1 cellular context compared by ENCODE assay signal in genomic region chr3:185585862-185586643, GRCh38.
A peak's percentile ranks its signal among the peaks of the same experiment; 100 is the strongest.
TF ChIP-seq lines count a peak whose summit lies in the region.

Gene SENP2, plus strand, starts transcription at chr3:185586295. Its CDS starts 119 bp downstream, at chr3:185586414.

TF ChIP-seq in HepG2, 621 proteins besides CTCF, POLR2A, EP300 and RAD21 (continued from another document and continues in another):
- TF ChIP-seq CBX5 (CRISPR knock-in tag; IDR thresholded peaks at IDR 0.05; ENCODE audit: borderline replicate concordance) (no peak), RERE (CRISPR knock-in tag; IDR thresholded peaks at IDR 0.05; ENCODE audit: low read depth) (no peak), ZSCAN29 (CRISPR knock-in tag; conservative IDR thresholded peaks at IDR 0.05) (peak; percentile 66; the same call in 1 of the 2 replicates), ZNF670 (CRISPR knock-in tag; IDR thresholded peaks at IDR 0.05; ENCODE audit: borderline replicate concordance) (0 out of 2 replicates have a peak, but pooled peaks have one; percentile 10), ZNF713 (CRISPR knock-in tag; IDR thresholded peaks at IDR 0.05) (no peak), NBN (conservative IDR thresholded peaks at IDR 0.05) (no peak), SAP130 (CRISPR knock-in tag; IDR thresholded peaks at IDR 0.05; ENCODE audit: low read depth) (peak; percentile 99), CREM (IDR thresholded peaks at IDR 0.05) (peak; percentile 98), CREM (CRISPR knock-in tag; IDR thresholded peaks at IDR 0.05) (peak; percentile 41; the same call in 1 of the 2 replicates), XBP1 (CRISPR knock-in tag; IDR thresholded peaks at IDR 0.05) (peak; percentile 34; the same call in 1 of the 2 replicates), ZNF766 (CRISPR knock-in tag; IDR thresholded peaks at IDR 0.05; ENCODE audit: borderline replicate concordance) (0 out of 2 replicates have a peak, but pooled peaks have one; percentile 46), SAFB2 (CRISPR knock-in tag; IDR thresholded peaks at IDR 0.05; ENCODE audit: borderline replicate concordance, low read depth) (0 out of 2 replicates have a peak, but pooled peaks have one; percentile 14), GTF3A (CRISPR knock-in tag; conservative IDR thresholded peaks at IDR 0.05) (0 out of 2 replicates have a peak, but pooled peaks have one; percentile 51), GTF2F1 (IDR thresholded peaks at IDR 0.05; ENCODE audit: low read length) (0 out of 2 replicates have a peak, but pooled peaks have one; percentile 41), ZMYM4 (CRISPR knock-in tag; IDR thresholded peaks at IDR 0.05) (peak; percentile 85), ZNF737 (CRISPR knock-in tag; IDR thresholded peaks at IDR 0.05; ENCODE audit: borderline replicate concordance) (no peak), ZNF33B (CRISPR knock-in tag; IDR thresholded peaks at IDR 0.05) (no peak), MED1 (CRISPR knock-in tag; IDR thresholded peaks at IDR 0.05) (peak; percentile 63), FOSL1 (CRISPR knock-in tag; IDR thresholded peaks at IDR 0.05; ENCODE audit: borderline replicate concordance) (no peak), RFX3 (CRISPR knock-in tag; IDR thresholded peaks at IDR 0.05) (peak; percentile 33; the same call in 1 of the 2 replicates), PATZ1 (CRISPR knock-in tag; IDR thresholded peaks at IDR 0.05) (peak; percentile 84), MEIS2 (CRISPR knock-in tag; IDR thresholded peaks at IDR 0.05) (peak; percentile 71), SRF (IDR thresholded peaks at IDR 0.05; ENCODE audit: low read depth, low read length) (no peak), ZNF557 (CRISPR knock-in tag; IDR thresholded peaks at IDR 0.05) (no peak), PRDM15 (CRISPR knock-in tag; IDR thresholded peaks at IDR 0.05) (peak; percentile 62; the same call in 1 of the 2 replicates), ZNF556 (CRISPR knock-in tag; IDR thresholded peaks at IDR 0.05; ENCODE audit: borderline replicate concordance) (peak; percentile 16), RBM22 (optimal IDR thresholded peaks at IDR 0.05; ENCODE audit: low read length) (no peak), ZBTB14 (CRISPR knock-in tag; IDR thresholded peaks at IDR 0.05) (0 out of 2 replicates have a peak, but pooled peaks have one; percentile 36), RBFOX2 (IDR thresholded peaks at IDR 0.05; ENCODE audit: low read depth, low read length) (peak; percentile 88), ELF3 (CRISPR knock-in tag; IDR thresholded peaks at IDR 0.05) (no peak; the same call in 1 of the 2 replicates), ZBTB37 (CRISPR knock-in tag; IDR thresholded peaks at IDR 0.05) (no peak), KLF12 (CRISPR knock-in tag; IDR thresholded peaks at IDR 0.05; ENCODE audit: borderline replicate concordance) (0 out of 2 replicates have a peak, but pooled peaks have one; percentile 77), DPF2 (CRISPR knock-in tag; IDR thresholded peaks at IDR 0.05; ENCODE audit: borderline replicate concordance, low read depth) (no peak), POLR2G (IDR thresholded peaks at IDR 0.05; ENCODE audit: low read depth, low read length) (peak; percentile 85), POLR2AphosphoS5 (IDR thresholded peaks at IDR 0.05; ENCODE audit: low read depth, low read length) (peak; percentile 67), KLF6 (CRISPR knock-in tag; IDR thresholded peaks at IDR 0.05) (peak; percentile 50), ZNF567 (CRISPR knock-in tag; IDR thresholded peaks at IDR 0.05; ENCODE audit: borderline replicate concordance) (0 out of 2 replicates have a peak, but pooled peaks have one; percentile 43), ZNF44 (CRISPR knock-in tag; IDR thresholded peaks at IDR 0.05) (peak; percentile 42; the same call in 1 of the 2 replicates), ZNF574 (CRISPR knock-in tag; IDR thresholded peaks at IDR 0.05) (peak; percentile 54; the same call in 1 of the 2 replicates), ETV6 (CRISPR knock-in tag; conservative IDR thresholded peaks at IDR 0.05) (no peak; the same call in 1 of the 2 replicates), RFX5 (IDR thresholded peaks at IDR 0.05; ENCODE audit: low read depth, low read length) (peak; percentile 98), ZNF260 (CRISPR knock-in tag; IDR thresholded peaks at IDR 0.05; ENCODE audit: borderline replicate concordance, low read depth) (no peak), PREB (CRISPR knock-in tag; IDR thresholded peaks at IDR 0.05) (0 out of 2 replicates have a peak, but pooled peaks have one; percentile 73), E2F1 (CRISPR knock-in tag; IDR thresholded peaks at IDR 0.05) (peak; percentile 64), RFX1 (IDR thresholded peaks at IDR 0.05) (peak; percentile 64)
